8 cellular contexts compared by ENCODE assay signal in the genomic region with DNA sequence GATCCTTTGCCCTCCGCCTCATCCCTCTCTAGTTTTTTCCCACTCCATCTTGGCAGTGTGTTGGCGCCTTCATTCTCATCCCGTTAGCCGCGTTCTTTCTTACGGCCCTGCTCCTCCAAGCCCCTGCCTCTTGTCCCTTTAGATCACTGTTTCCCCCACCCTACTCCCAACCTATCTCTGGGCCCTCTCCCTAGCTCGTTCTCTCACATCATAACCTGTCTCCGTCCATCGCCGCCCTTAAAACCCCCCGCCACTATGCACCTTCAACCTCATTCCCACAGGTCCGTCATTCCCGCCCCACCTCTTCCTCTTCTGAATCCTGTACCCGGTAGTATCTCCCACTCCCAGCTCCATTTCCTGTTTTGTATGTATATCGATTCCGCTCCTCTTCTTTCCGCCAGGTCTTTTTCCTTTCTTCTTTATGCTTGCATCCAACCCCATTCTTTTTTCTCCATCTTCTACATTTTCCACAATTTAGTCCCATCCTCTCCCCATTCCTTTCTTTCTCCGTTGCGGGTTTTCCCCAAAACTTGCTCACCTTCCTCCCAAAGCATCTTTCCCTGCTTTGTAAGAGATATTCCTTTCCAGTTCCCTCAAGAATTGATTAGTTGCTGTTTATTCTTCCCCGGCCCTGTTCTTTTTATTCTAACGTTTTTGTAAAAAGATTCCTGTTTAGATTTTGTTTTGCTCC. TPM values are rescaled to one million over a fixed set of nuclear protein-coding genes. Genes with fewer than 3 reads are reported as not detected.
A peak's percentile ranks its signal among the peaks of the same experiment; 100 is the strongest.
DNase-seq lines count a peak whose midpoint lies in the region; ATAC-seq, FAIRE-seq and TF ChIP-seq lines count a peak whose summit lies in the region.

No MANE protein-coding gene starts in this region.

- H3K36me3 ChIP-seq in bronchial epithelial cell (ENCODE audit: control insufficient read depth, insufficient read depth, low read length) (no peaks in the 10 kb centered on the region), left lung (no peaks in the 10 kb centered on the region), urinary bladder (ENCODE audit: insufficient read depth) (no peaks in the 10 kb centered on the region)

- H3K9me3 ChIP-seq in left lung, result no peaks in the 10 kb centered on the region

- FAIRE-seq in bronchial epithelial cell (lab: Jason Lieb, UNC), result no peak

- intact Hi-C loops in left lung (cut with DNase I), result loop anchor here in 1 of 2 donors (10.0 kb wide), 1 partner anchor 174 kb away; no protein-coding TSS in a partner anchor

- peak overlapping the region; percentile 65 for H3K4me3 ChIP-seq in GM12864 (ENCODE audit: low read depth, low read length)
- H3K4me3 ChIP-seq in bronchial epithelial cell (ENCODE audit: low read depth, low read length), result peak overlapping the region; percentile 90
- H3K4me3 ChIP-seq in left lung, result peak overlapping the region; percentile 65 to 78
- H3K4me3 ChIP-seq in urinary bladder (ENCODE audit: low read depth, low read length), result peak overlapping the region; percentile 58

- WGBS in urinary bladder, result 4% methylated on average over 21 of the region's 21 CpGs

- peak; percentile 27 for ATAC-seq in left lung
- ATAC-seq in GM19023 (IDR thresholded peaks at IDR 0.05; ENCODE audit: unreplicated experiment), result no peak

- H3K4me1 ChIP-seq in left lung (peaks cover 5 to 19% of the 10 kb centered on the region in 2 donors), urinary bladder (ENCODE audit: insufficient read depth) (no peaks in the 10 kb centered on the region)

- TF ChIP-seq CTCF in GM12864 (IDR thresholded peaks at IDR 0.05; ENCODE audit: low read depth, low read length, missing control alignments), result no peak
- no peak for TF ChIP-seq CTCF in bronchial epithelial cell (IDR thresholded peaks at IDR 0.05; ENCODE audit: insufficient read depth, low read length, severe bottlenecking)
- no peak for TF ChIP-seq CTCF in left lung (IDR thresholded peaks at IDR 0.05)

- DNase-seq in GM12864 (ENCODE audit: low read depth), result no peak
- DNase-seq in NCI-H2171 treated with DMSO at 0.1 percent for 48 hours (lab: John Stamatoyannopoulos, UW), result peak; percentile 91
- DNase-seq in bronchial epithelial cell (ENCODE audit: low read depth), result peak; percentile 44
- DNase-seq in left lung, result peak in 1 of 2 donors; percentile 17
- DNase-seq in activated CD4-positive, alpha-beta T cell treated with anti-CD3 and anti-CD28 coated beads, Interleukin-2, amount 50 U/mL, for 4 hours, result no peak
- no peak for DNase-seq in activated T-cell treated with anti-CD3 and anti-CD28 coated beads for 4 hours

- peak overlapping the region; percentile 76 to 86 for H3K27ac ChIP-seq in left lung
- H3K27ac ChIP-seq in urinary bladder (ENCODE audit: low read depth), result peak overlapping the region; percentile 11

- H3K27me3 ChIP-seq in bronchial epithelial cell (ENCODE audit: control insufficient read depth, insufficient read depth, low read length) (no peaks in the 10 kb centered on the region), left lung (no peaks in the 10 kb centered on the region)

RNA-seq across cellular contexts. Expression of a gene that starts 0.7 kb away (rescaled TPM):
- total RNA-seq in bronchial epithelial cell (4.5 and 6.6 TPM in 2 replicates), left lung (10 to 100 TPM; 14.6 to 24.7 TPM), urinary bladder (51.2 TPM)
- 12.8 TPM for polyA plus RNA-seq in urinary bladder

RNA-seq across cellular contexts. Expression of a gene that starts 58.9 kb away (rescaled TPM):
- total RNA-seq in bronchial epithelial cell (1.3 and 5.6 TPM in 2 replicates), left lung (10 to 100 TPM in 1 of 2 donors, 1 to 10 TPM in 1; 9.3 to 15.6 TPM), urinary bladder (15.4 TPM)
- polyA plus RNA-seq in urinary bladder, result 12.1 TPM

Comparison
In these comparisons a context has a peak if more than half of its experiments do, and no peak if none do; other contexts are left out.
1. DNase-seq: peak in NCI-H2171 treated with DMSO at 0.1 percent for 48 hours (single experiment) and bronchial epithelial cell (single experiment); none in GM12864 (single experiment), activated CD4-positive, alpha-beta T cell treated with anti-CD3 and anti-CD28 coated beads, Interleukin-2, amount 50 U/mL, for 4 hours (0 of 2) and activated T-cell treated with anti-CD3 and anti-CD28 coated beads for 4 hours (single experiment).
2. Peak in every context shown above with its lines, with median percentiles within 50 percentile points of each other: H3K4me3 ChIP-seq.